In the genomic region with DNA sequence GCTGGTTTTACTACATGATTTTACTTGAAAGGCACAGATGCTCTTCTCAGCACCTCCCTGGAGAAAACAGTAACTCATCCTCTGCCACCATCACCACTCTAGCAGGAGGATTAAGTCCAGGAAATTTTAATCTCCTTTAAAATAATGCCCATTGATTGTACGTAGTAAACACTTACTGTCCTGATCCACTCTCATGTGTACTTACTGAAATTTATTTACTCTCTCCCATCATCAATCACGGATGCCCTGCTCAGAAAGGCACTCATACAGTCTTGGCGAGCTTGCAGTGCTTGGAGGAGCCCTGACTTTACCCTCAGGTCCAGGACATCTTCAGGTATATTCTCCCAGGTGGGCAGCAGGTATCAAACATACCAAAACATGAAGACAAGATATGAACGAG, we compare ENCODE assay signal across 18 cellular contexts.
DNase-seq lines count a peak whose midpoint lies in the region; ATAC-seq, FAIRE-seq and TF ChIP-seq lines count a peak whose summit lies in the region.
"Had no signal": no experiment of that assay in that cellular context is flagged by ENCODE, and none has a peak within 500 bp of the region (broad histone marks: within the 10 kb centered on the region; RNA-seq: fewer than 3 reads in every experiment).

No MANE protein-coding gene starts in this region.

- H2AFZ ChIP-seq in PC-3 (ENCODE audit: low read length) = 0 out of 2 replicates have a peak overlapping the region, but pooled peaks have one; percentile 2
- H2AFZ ChIP-seq: GM23338 had no signal

- H3K4me1 Mint-ChIP-seq in nephron progenitor cell = peaks cover 22% of the 10 kb centered on the region
- H3K4me1 Mint-ChIP-seq in activated T-helper 17 cell treated with anti-CD3 and anti-CD28 coated beads, Interleukin-2, amount 50 U/mL, for 72 hours = no peaks in the 10 kb centered on the region
- H3K4me1 Mint-ChIP-seq: B cell, GM23338 had no signal

- H3K27me3 ChIP-seq in PC-3 (ENCODE audit: low read length) = no peaks in the 10 kb centered on the region

- no peaks in the 10 kb centered on the region for H3K9me3 ChIP-seq in PC-3 (ENCODE audit: low read length)

- H3K36me3 ChIP-seq in PC-3 (ENCODE audit: low read depth, low read length) = no peaks in the 10 kb centered on the region
- H3K36me3 ChIP-seq: BLaER1 treated with 17β-estradiol and CSF1 and Interleukin-3, amounts not matched to agents 10 nM and 100 nM had no signal

- ATAC-seq in PC-3 = no peak
- ATAC-seq in activated T-helper 17 cell treated with anti-CD3 and anti-CD28 coated beads, Interleukin-2, amount 50 U/mL, for 72 hours (replicated peaks) = no peak
- ATAC-seq: CD8-positive, alpha-beta T cell; GM23338 had no signal

- CTCF ChIA-PET in PC-3 (lab: Charles Lee) = no interaction called here

- POLR2A ChIA-PET in PC-3 (lab: Charles Lee; ENCODE audit: unreplicated experiment) = no interaction called here

- H3K9ac ChIP-seq in PC-3 (ENCODE audit: low read length) = no peak overlapping the region
- H3K9ac ChIP-seq: BLaER1 treated with 17β-estradiol and CSF1 and Interleukin-3, amounts not matched to agents 10 nM and 100 nM had no signal

- TF ChIP-seq CTCF in D721Med (IDR thresholded peaks at IDR 0.05; ENCODE audit: insufficient read depth, missing control alignments) = no peak
- no peak for TF ChIP-seq CTCF in PC-3 (conservative IDR thresholded peaks at IDR 0.05; ENCODE audit: low read depth, low read length)
- no peak for TF ChIP-seq CTCF in nephron progenitor cell (IDR thresholded peaks at IDR 0.05)

- no peak overlapping the region for H3K27ac ChIP-seq in PC-3 (ENCODE audit: low read length)
- H3K27ac ChIP-seq: BLaER1 treated with 17β-estradiol and CSF1 and Interleukin-3, amounts not matched to agents 10 nM and 100 nM had no signal

- no peaks in the 10 kb centered on the region for H3F3A ChIP-seq in PC-3 (ENCODE audit: low read length, unreplicated experiment)

- H4K20me1 ChIP-seq in PC-3 (ENCODE audit: low read length) = no peaks in the 10 kb centered on the region
- H4K20me1 ChIP-seq: BLaER1 treated with 17β-estradiol and CSF1 and Interleukin-3, amounts not matched to agents 10 nM and 100 nM had no signal

- H3K4me2 ChIP-seq in PC-3 (ENCODE audit: low read length) = no peak overlapping the region
- H3K4me2 ChIP-seq: BLaER1 treated with 17β-estradiol and CSF1 and Interleukin-3, amounts not matched to agents 10 nM and 100 nM; GM23338 had no signal

- no peaks in the 10 kb centered on the region for H3K36me3 Mint-ChIP-seq in nephron progenitor cell (ENCODE audit: low read depth)
- H3K36me3 Mint-ChIP-seq in activated T-helper 17 cell treated with anti-CD3 and anti-CD28 coated beads, Interleukin-2, amount 50 U/mL, for 72 hours (ENCODE audit: low read depth) = no peaks in the 10 kb centered on the region
- H3K36me3 Mint-ChIP-seq: CD8-positive, alpha-beta T cell had no signal

- no peaks in the 10 kb centered on the region for H3K79me2 ChIP-seq in PC-3 (ENCODE audit: low read length)

- peak overlapping the region; percentile 55 for H3K27ac Mint-ChIP-seq in nephron progenitor cell
- no peak overlapping the region for H3K27ac Mint-ChIP-seq in activated T-helper 17 cell treated with anti-CD3 and anti-CD28 coated beads, Interleukin-2, amount 50 U/mL, for 72 hours
- H3K27ac Mint-ChIP-seq: B cell; CD8-positive, alpha-beta T cell; GM23338; HFFc6 had no signal

- DNase-seq in D721Med (ENCODE audit: insufficient read length, low spot score) (peak; percentile 26), NCI-H524 (lab: John Stamatoyannopoulos, UW) (peak; percentile 92 to 98), PC-3 (no peak), nephron progenitor cell (no peak), cerebellar cortex (ENCODE audit: low spot score) (no peak), NCI-H2029 treated with DMSO at 0.1 percent for 48 hours (lab: John Stamatoyannopoulos, UW) (no peak)
- DNase-seq: Calu3; CD8-positive, alpha-beta T cell; HCEC 1CT; HFFc6 had no signal

- intact Hi-C loops in PC-3 (cut with micrococcal nuclease) = no loop called here

- H3K4me3 Mint-ChIP-seq in nephron progenitor cell = no peak overlapping the region
- no peak overlapping the region for H3K4me3 Mint-ChIP-seq in activated T-helper 17 cell treated with anti-CD3 and anti-CD28 coated beads, Interleukin-2, amount 50 U/mL, for 72 hours
- H3K4me3 Mint-ChIP-seq: B cell; CD8-positive, alpha-beta T cell; GM23338; HFFc6 had no signal

- no peaks in the 10 kb centered on the region for H3K9me2 ChIP-seq in PC-3 (replicated peaks; ENCODE audit: low read length)

- H3K9me3 Mint-ChIP-seq in nephron progenitor cell = peaks cover 10% of the 10 kb centered on the region
- H3K9me3 Mint-ChIP-seq in activated T-helper 17 cell treated with anti-CD3 and anti-CD28 coated beads, Interleukin-2, amount 50 U/mL, for 72 hours = no peaks in the 10 kb centered on the region
- H3K9me3 Mint-ChIP-seq: CD8-positive, alpha-beta T cell; GM23338 had no signal

- no peaks in the 10 kb centered on the region for H3K4me1 ChIP-seq in PC-3 (ENCODE audit: insufficient read depth, low read length)
- H3K4me1 ChIP-seq: BLaER1 treated with 17β-estradiol and CSF1 and Interleukin-3, amounts not matched to agents 10 nM and 100 nM had no signal

- peak; percentile 96 for FAIRE-seq in D721Med (lab: Jason Lieb, UNC)
- FAIRE-seq: G401.6, GM12891, GM18507, H54 had no signal

- no TSS peak for BruUV-seq in PC-3 (replicated peaks; lab: Mats Ljungman, UMichigan)

- H3K27me3 Mint-ChIP-seq in nephron progenitor cell (ENCODE audit: low read depth, poor library complexity) = peaks cover 3% of the 10 kb centered on the region
- no peaks in the 10 kb centered on the region for H3K27me3 Mint-ChIP-seq in activated T-helper 17 cell treated with anti-CD3 and anti-CD28 coated beads, Interleukin-2, amount 50 U/mL, for 72 hours
- H3K27me3 Mint-ChIP-seq: B cell had no signal

- H3K4me3 ChIP-seq in PC-3 (ENCODE audit: low read length) = no peak overlapping the region
- H3K4me3 ChIP-seq: BLaER1 treated with 17β-estradiol and CSF1 and Interleukin-3, amounts not matched to agents 10 nM and 100 nM; GM23338 had no signal

Comparison
In these comparisons a context has a peak if more than half of its experiments do, and no peak if none do; other contexts are left out.
1. DNase-seq: peak in D721Med (single experiment) and NCI-H524 (2 of 2); none in PC-3 (single experiment), nephron progenitor cell (single experiment), cerebellar cortex (single experiment) and NCI-H2029 treated with DMSO at 0.1 percent for 48 hours (single experiment).